36 cellular contexts compared by ENCODE assay signal in the genomic region with DNA sequence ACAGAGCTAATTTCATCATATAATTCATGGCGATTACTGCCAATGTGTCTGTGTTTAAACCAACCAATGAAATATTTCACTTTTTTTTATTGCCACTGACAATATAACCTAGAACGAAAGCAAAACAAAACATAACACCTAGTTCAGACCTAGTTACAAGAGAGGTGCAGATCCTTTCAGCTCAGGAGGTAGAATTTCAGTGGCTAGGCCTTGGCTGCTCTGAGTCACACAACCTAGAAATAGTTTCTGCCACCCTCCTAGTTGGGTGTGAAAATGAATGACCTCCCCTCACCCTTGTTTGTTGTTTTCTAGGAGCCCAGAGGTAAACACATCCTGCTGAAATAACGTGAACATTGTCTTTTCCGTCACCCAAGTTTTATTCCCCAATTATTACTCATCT.
DNase-seq lines count a peak whose midpoint lies in the region; ATAC-seq, FAIRE-seq and TF ChIP-seq lines count a peak whose summit lies in the region.
"Had no signal": no experiment of that assay in that cellular context is flagged by ENCODE, and none has a peak within 500 bp of the region (broad histone marks: within the 10 kb centered on the region; RNA-seq: fewer than 3 reads in every experiment).

No MANE protein-coding gene starts in this region.

- H2AK5ac ChIP-seq in mesenchymal stem cell (ENCODE audit: low read length, severe bottlenecking) = no peak overlapping the region

- H3K79me1 ChIP-seq in mesenchymal stem cell (replicated peaks; ENCODE audit: low read length, poor library complexity, severe bottlenecking) = no peaks in the 10 kb centered on the region

- TF ChIP-seq CTCF in GM12865 (IDR thresholded peaks at IDR 0.05; ENCODE audit: insufficient read depth, low read depth, low read length, missing control alignments) (no peak), astrocyte (IDR thresholded peaks at IDR 0.05; ENCODE audit: insufficient read depth, low read depth, low read length) (no peak)

- no peaks in the 10 kb centered on the region for H3K79me2 ChIP-seq in astrocyte (ENCODE audit: insufficient read depth, low read length)

- no peak for ATAC-seq in GM19351 (IDR thresholded peaks at IDR 0.05; ENCODE audit: unreplicated experiment)
- ATAC-seq in HG02623 (IDR thresholded peaks at IDR 0.05; ENCODE audit: unreplicated experiment) = no peak
- ATAC-seq: A549; activated CD8-positive, alpha-beta T cell treated with anti-CD3 and anti-CD28 coated beads for 36 hours; left lung; right lobe of liver had no signal

- H3K9me3 Mint-ChIP-seq in astrocyte (ENCODE audit: unreplicated experiment) = no peaks in the 10 kb centered on the region
- H3K9me3 Mint-ChIP-seq: activated naive CD4-positive, alpha-beta T cell treated with anti-CD3 and anti-CD28 coated beads for 36 hours; brain had no signal

- H3K36me3 ChIP-seq in astrocyte (ENCODE audit: insufficient read depth, low read length) = no peaks in the 10 kb centered on the region
- H3K36me3 ChIP-seq in mesenchymal stem cell (ENCODE audit: control insufficient read depth in 1 of 2, insufficient read depth in 2 of 2, low read depth in 1 of 2, low read length in 2 of 2) = no peaks in the 10 kb centered on the region
- H3K36me3 ChIP-seq: adrenal gland, left lung, neutrophil, right lobe of liver, stomach, uterus had no signal

- no peaks in the 10 kb centered on the region for H3K36me3 Mint-ChIP-seq in astrocyte (ENCODE audit: low read depth, unreplicated experiment)
- H3K36me3 Mint-ChIP-seq: brain; CD4-positive, CD25-positive, alpha-beta regulatory T cell; naive B cell had no signal

- no peak overlapping the region for H3K27ac ChIP-seq in astrocyte (ENCODE audit: low read depth, low read length)
- H3K27ac ChIP-seq in mesenchymal stem cell (ENCODE audit: low read length, poor library complexity, severe bottlenecking) = no peak overlapping the region
- H3K27ac ChIP-seq: A549, adrenal gland, left lung, neutrophil, right lobe of liver, stomach had no signal

- H4K91ac ChIP-seq in mesenchymal stem cell (ENCODE audit: low read length) = no peak overlapping the region

- no peak overlapping the region for H2BK15ac ChIP-seq in mesenchymal stem cell (ENCODE audit: low read depth, poor library complexity, severe bottlenecking)

- no peak overlapping the region for H2BK12ac ChIP-seq in mesenchymal stem cell (ENCODE audit: low read length in 2 of 2)

- DNase-seq in GM12865 (ENCODE audit: low read depth) (peak; percentile 48), HCEC 1CT (peak; percentile 3), astrocyte (ENCODE audit: low read depth) (no peak), mesenchymal stem cell (peak; percentile 15), DMS53 (lab: John Stamatoyannopoulos, UW) (no peak)
- DNase-seq in activated CD4-positive, alpha-beta T cell treated with anti-CD3 and anti-CD28 coated beads, Interleukin-2, amount 50 U/mL, for 1 hour = no peak
- DNase-seq: activated CD4-positive, alpha-beta T cell treated with anti-CD3 and anti-CD28 coated beads for 1 hour; activated CD8-positive, alpha-beta memory T cell treated with anti-CD3 and anti-CD28 coated beads, Interleukin-2, amount 50 U/mL, for 48 hours; activated CD8-positive, alpha-beta T cell treated with anti-CD3 and anti-CD28 coated beads for 36 hours; activated naive CD4-positive, alpha-beta T cell treated with anti-CD3 and anti-CD28 coated beads for 36 hours; AML-193; CD4-positive, CD25-positive, alpha-beta regulatory T cell; cerebellar nuclear complex; DND-41; islet precursor cell; left lung; naive B cell; NCI-H1105 treated with DMSO at 0.1 percent for 48 hours; NCI-H1930; NCI-H526; NK-92 treated with Interleukin-12 subunit alpha and Interleukin-12 subunit beta, amount 100 ng/mL, for 24 hours; posterior cingulate gyrus; right lobe of liver; stimulated activated CD4-positive, alpha-beta T cell treated with anti-CD3 and anti-CD28 coated beads, Interleukin-12 subunit alpha, Interleukin-12 subunit beta, amount 100 ng/mL, for 4 hours; stimulated activated CD4-positive, alpha-beta T cell treated with anti-CD3 and anti-CD28 coated beads, Interleukin-2, amount 100 ng/mL, for 48 hours; stomach; uterus had no signal

- peak overlapping the region; percentile 7 for H3K27ac Mint-ChIP-seq in astrocyte (ENCODE audit: unreplicated experiment)
- H3K27ac Mint-ChIP-seq: activated CD8-positive, alpha-beta T cell treated with anti-CD3 and anti-CD28 coated beads for 36 hours; activated naive CD4-positive, alpha-beta T cell treated with anti-CD3 and anti-CD28 coated beads for 36 hours; activated T-helper 1 cell treated with anti-CD3 and anti-CD28 coated beads, Interleukin-12 subunit alpha, Interleukin-12 subunit beta, Interleukin-2, Interleukin-4 antibody, amounts not matched to agents 30 ng/mL and 10 ng/mL and 1 ng/mL, durations not matched to agents 14 hours and 24 hours and 36 hours; brain; CD4-positive, CD25-positive, alpha-beta regulatory T cell; naive B cell had no signal

- no peak overlapping the region for H2BK5ac ChIP-seq in mesenchymal stem cell (ENCODE audit: low read depth, low read length, poor library complexity, severe bottlenecking)

- H3K18ac ChIP-seq in mesenchymal stem cell (ENCODE audit: low read depth in 1 of 2, low read length in 2 of 2) = no peak overlapping the region

- 67% methylated on average over 4 of the region's 4 CpGs for WGBS in mesenchymal stem cell

- H3K27me3 ChIP-seq in astrocyte (ENCODE audit: insufficient read depth, low read length) = no peaks in the 10 kb centered on the region
- H3K27me3 ChIP-seq in mesenchymal stem cell (ENCODE audit: control insufficient read depth in 1 of 2, insufficient read depth in 1 of 2, low read length in 2 of 2) = no peaks in the 10 kb centered on the region
- H3K27me3 ChIP-seq: adrenal gland, left lung, neutrophil, right lobe of liver, stomach, uterus had no signal

- H3K9me3 ChIP-seq in astrocyte (ENCODE audit: insufficient read depth, low read depth, low read length) (no peaks in the 10 kb centered on the region), mesenchymal stem cell (ENCODE audit: control insufficient read depth, low read length) (no peaks in the 10 kb centered on the region)
- H3K9me3 ChIP-seq: A549, adrenal gland, left lung, neutrophil, right lobe of liver, stomach, uterus had no signal

- H4K8ac ChIP-seq in mesenchymal stem cell (ENCODE audit: low read length) = no peak overlapping the region

- H3K14ac ChIP-seq in mesenchymal stem cell (ENCODE audit: low read length in 2 of 2) = no peak overlapping the region

- H3K4me1 ChIP-seq in astrocyte (ENCODE audit: insufficient read depth, low read length) (no peaks in the 10 kb centered on the region), mesenchymal stem cell (ENCODE audit: control insufficient read depth, insufficient read depth, low read depth, low read length) (no peaks in the 10 kb centered on the region)
- H3K4me1 ChIP-seq: A549, adrenal gland, left lung, right lobe of liver, uterus had no signal

- H3K4me2 ChIP-seq in astrocyte (ENCODE audit: low read length) (no peak overlapping the region), mesenchymal stem cell (ENCODE audit: low read length, poor library complexity, severe bottlenecking) (no peak overlapping the region)
- H3K4me2 ChIP-seq: A549 had no signal

- FAIRE-seq in astrocyte (lab: Jason Lieb, UNC) = no peak
- FAIRE-seq: A549, endothelial cell of umbilical vein, GM18507 had no signal

- H2BK120ac ChIP-seq in mesenchymal stem cell (ENCODE audit: low read depth, low read length) = no peak overlapping the region

- no peak overlapping the region for H3K23ac ChIP-seq in mesenchymal stem cell (ENCODE audit: low read length in 2 of 2)

- peaks cover 9% of the 10 kb centered on the region for H3K4me1 Mint-ChIP-seq in astrocyte (ENCODE audit: low read depth, unreplicated experiment)
- H3K4me1 Mint-ChIP-seq: brain; CD4-positive, CD25-positive, alpha-beta regulatory T cell; naive B cell had no signal

- H4K20me1 ChIP-seq in astrocyte (ENCODE audit: insufficient read depth, low read length) = no peaks in the 10 kb centered on the region

- H3K4ac ChIP-seq in mesenchymal stem cell (ENCODE audit: low read depth in 1 of 2, low read length in 2 of 2) = no peak overlapping the region

- H3K4me3 ChIP-seq in GM12865 (ENCODE audit: low read depth, low read length) (no peak overlapping the region), astrocyte (ENCODE audit: insufficient read depth, low read depth, low read length) (no peak overlapping the region), mesenchymal stem cell (ENCODE audit: insufficient read depth in 1 of 2, low read depth in 1 of 2, low read length in 2 of 2) (no peak overlapping the region)
- H3K4me3 ChIP-seq: A549, adrenal gland, left lung, right lobe of liver, stomach, uterus had no signal

- H2AFZ ChIP-seq in astrocyte (ENCODE audit: low read depth, low read length) = no peak overlapping the region
- no peak overlapping the region for H2AFZ ChIP-seq in mesenchymal stem cell (ENCODE audit: low read depth, low read length)

- H3K27me3 Mint-ChIP-seq in astrocyte (ENCODE audit: low read depth, unreplicated experiment) = no peaks in the 10 kb centered on the region
- H3K27me3 Mint-ChIP-seq: activated CD8-positive, alpha-beta T cell treated with anti-CD3 and anti-CD28 coated beads for 36 hours; CD4-positive, CD25-positive, alpha-beta regulatory T cell; naive B cell had no signal

- H3K9ac ChIP-seq in astrocyte (ENCODE audit: low read length) (no peak overlapping the region), mesenchymal stem cell (ENCODE audit: low read length) (no peak overlapping the region)

- no peak overlapping the region for H3K4me3 Mint-ChIP-seq in astrocyte (ENCODE audit: unreplicated experiment)
- H3K4me3 Mint-ChIP-seq: activated CD8-positive, alpha-beta T cell treated with anti-CD3 and anti-CD28 coated beads for 36 hours; activated naive CD4-positive, alpha-beta T cell treated with anti-CD3 and anti-CD28 coated beads for 36 hours; activated T-helper 1 cell treated with anti-CD3 and anti-CD28 coated beads, Interleukin-12 subunit alpha, Interleukin-12 subunit beta, Interleukin-2, Interleukin-4 antibody, amounts not matched to agents 30 ng/mL and 10 ng/mL and 1 ng/mL, durations not matched to agents 14 hours and 24 hours and 36 hours; brain; CD4-positive, CD25-positive, alpha-beta regulatory T cell; naive B cell had no signal

Comparison
In these comparisons a context has a peak if more than half of its experiments do, and no peak if none do; other contexts are left out.
1. DNase-seq: peak in GM12865 (single experiment), HCEC 1CT (single experiment) and mesenchymal stem cell (single experiment); none in astrocyte (single experiment), DMS53 (single experiment) and activated CD4-positive, alpha-beta T cell treated with anti-CD3 and anti-CD28 coated beads, Interleukin-2, amount 50 U/mL, for 1 hour (single experiment).